Comparison of ENCODE assay signal across 16 cellular contexts in the genomic region with DNA sequence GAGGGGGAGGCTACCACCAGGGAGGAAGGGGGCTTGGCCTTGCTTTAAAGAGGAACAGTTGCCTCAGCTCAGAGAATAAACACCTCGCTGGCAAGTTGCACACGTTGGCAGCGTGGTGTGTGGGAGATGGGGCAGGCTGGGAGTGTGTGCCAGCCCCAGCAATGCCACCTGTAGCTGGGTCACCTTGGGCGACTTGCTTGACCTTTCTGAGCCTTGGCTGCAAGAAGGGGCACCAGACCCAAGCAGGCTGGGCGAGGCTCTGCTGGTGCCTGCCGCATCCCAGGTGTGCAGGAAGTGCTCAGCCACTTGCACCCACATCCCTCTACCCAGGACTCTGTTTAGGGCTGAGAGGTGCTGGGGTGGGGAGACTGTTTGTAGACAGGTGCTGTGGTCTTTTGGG. TPM values are rescaled to one million over a fixed set of nuclear protein-coding genes. Genes with fewer than 3 reads are reported as not detected.
"Had no signal": no experiment of that assay in that cellular context is flagged by ENCODE, and none has a peak within 500 bp of the region (broad histone marks: within the 10 kb centered on the region; RNA-seq: fewer than 3 reads in every experiment).

No MANE protein-coding gene starts in this region.

- DNase-seq: activated CD4-positive, alpha-beta memory T cell treated with anti-CD3 and anti-CD28 coated beads for 36 hours; activated CD4-positive, alpha-beta T cell treated with anti-CD3 and anti-CD28 coated beads for 4 hours; activated gamma-delta T cell treated with Interleukin-2 at 50 U/mL for 16 hours; activated naive CD8-positive, alpha-beta T cell treated with anti-CD3 and anti-CD28 coated beads for 36 hours; activated T-cell treated with anti-CD3 and anti-CD28 coated beads for 4 hours; amniotic stem cell; foreskin melanocyte; pancreas; stimulated activated CD4-positive, alpha-beta T cell treated with anti-CD3 and anti-CD28 coated beads, Interleukin-4, amount 100 ng/mL, for 24 hours; stomach had no signal

- H3K4me3 ChIP-seq: cardiac muscle cell, pancreas, stomach had no signal

- H3K4me1 ChIP-seq: pancreas had no signal

- H3K36me3 ChIP-seq: pancreas had no signal

- ATAC-seq: pancreas; sciatic nerve; stimulated activated effector memory CD8-positive, alpha-beta T cell treated with anti-CD3 and anti-CD28 coated beads, Interleukin-12 subunit alpha, Interleukin-12 subunit beta, amount 100 ng/mL, for 72 hours; WTC11 had no signal

- FAIRE-seq: kidney, pancreas had no signal

- H3K9me3 ChIP-seq: pancreas, stomach had no signal

- H3K27ac ChIP-seq: cardiac muscle cell, pancreas, stomach had no signal

- H3K27me3 ChIP-seq: cardiac muscle cell, pancreas, stomach had no signal

RNA-seq across cellular contexts. Expression of a gene that starts 0.6 kb away (rescaled TPM):
- polyA plus RNA-seq: cardiac muscle cell, liver, pancreas, stomach had no signal
